8 cellular contexts compared by ENCODE assay signal in the genomic region with DNA sequence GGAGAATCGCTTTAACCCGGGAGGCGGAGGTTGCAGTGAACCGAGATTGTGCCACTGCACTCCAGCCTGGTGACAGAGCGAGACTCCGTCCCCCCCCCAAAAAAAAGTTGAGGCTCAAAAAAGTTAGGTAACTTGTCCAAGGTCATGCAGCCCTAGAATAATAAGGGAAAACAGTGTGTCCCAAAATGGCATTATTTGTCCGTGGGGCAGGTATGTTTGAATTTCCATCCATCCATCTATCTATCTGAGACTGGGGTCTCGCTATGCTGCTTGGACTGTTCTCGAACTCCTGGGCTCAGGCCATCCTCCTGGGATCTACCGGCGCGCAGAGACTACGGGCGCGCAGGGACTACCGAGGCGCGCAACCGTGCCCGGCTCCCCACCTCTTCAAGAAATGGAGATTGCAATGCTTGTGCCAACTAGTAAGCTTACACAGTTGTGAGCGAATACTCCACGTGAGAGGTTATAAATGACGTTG. TPM values are rescaled to one million over a fixed set of nuclear protein-coding genes. Genes with fewer than 3 reads are reported as not detected.
DNase-seq lines count a peak whose midpoint lies in the region; TF ChIP-seq lines count a peak whose summit lies in the region.

No MANE protein-coding gene starts in this region.

- peak overlapping the region; percentile 4 for H3K4me2 ChIP-seq in fibroblast of lung (ENCODE audit: extremely low read depth, insufficient read depth, low read length)

- peaks cover 17% of the 10 kb centered on the region for H3K79me2 ChIP-seq in fibroblast of lung (ENCODE audit: control insufficient read depth, insufficient read depth, low read length)

- H3K36me3 ChIP-seq in SJSA1 = peaks cover 8% of the 10 kb centered on the region
- peaks cover under 1% of the 10 kb centered on the region for H3K36me3 ChIP-seq in fibroblast of lung (ENCODE audit: control insufficient read depth, insufficient read depth, low read length)

- H4K20me1 ChIP-seq in fibroblast of lung (ENCODE audit: control insufficient read depth, extremely low read depth, insufficient read depth, low read length) = no peaks in the 10 kb centered on the region

- DNase-seq in SJSA1 (ENCODE audit: low read depth in 1 of 2, low spot score in 2 of 2) (no peak), fibroblast of lung (ENCODE audit: low read depth in 2 of 2) (no peak), retinal pigment epithelial cell (ENCODE audit: low read depth) (no peak), ureter (ENCODE audit: low spot score) (no peak), NCI-H524 (lab: John Stamatoyannopoulos, UW) (no peak), activated gamma-delta T cell treated with Interleukin-2 at 50 U/mL for 16 hours (no peak), posterior cingulate gyrus (no peak)

- H3K9ac ChIP-seq in fibroblast of lung (ENCODE audit: insufficient read depth, low read length) = no peak overlapping the region

- TF ChIP-seq CTCF in GM12875 (IDR thresholded peaks at IDR 0.05; ENCODE audit: borderline replicate concordance, insufficient read depth, low read depth, low read length) (no peak), fibroblast of lung (conservative IDR thresholded peaks at IDR 0.05 in 1 of 2, IDR thresholded peaks at IDR 0.05 in 1 of 2; ENCODE audit: low read depth in 1 of 2, low read length in 2 of 2) (no peak), retinal pigment epithelial cell (conservative IDR thresholded peaks at IDR 0.05; ENCODE audit: low read depth, low read length) (no peak)

- no peaks in the 10 kb centered on the region for H3K27me3 ChIP-seq in SJSA1 (replicated peaks)
- no peaks in the 10 kb centered on the region for H3K27me3 ChIP-seq in fibroblast of lung (ENCODE audit: control insufficient read depth, insufficient read depth, low read length)

- H3K9me3 ChIP-seq in SJSA1 (replicated peaks) (no peaks in the 10 kb centered on the region), fibroblast of lung (ENCODE audit: control insufficient read depth, insufficient read depth, low read depth, low read length) (no peaks in the 10 kb centered on the region)

- H2AFZ ChIP-seq in fibroblast of lung (ENCODE audit: low read length) = peak overlapping the region; percentile 54

- H3K4me1 ChIP-seq in SJSA1 (replicated peaks) = peaks cover 13% of the 10 kb centered on the region
- peaks cover 3% of the 10 kb centered on the region for H3K4me1 ChIP-seq in fibroblast of lung (ENCODE audit: control insufficient read depth, extremely low read depth, insufficient read depth, low read length)

- intact Hi-C loops in posterior cingulate gyrus (cut with DNase I) = loop anchor here (10.0 kb wide), 1 partner anchor 52 kb away; no protein-coding TSS in a partner anchor

- peak overlapping the region; percentile 63 for H3K4me3 ChIP-seq in GM12875 (ENCODE audit: low read depth, low read length)
- H3K4me3 ChIP-seq in SJSA1 = peak overlapping the region; percentile 69
- peak overlapping the region; percentile 93 to 99 (median 96) for H3K4me3 ChIP-seq in fibroblast of lung (replicated peaks in 1 of 4; ENCODE audit: control extremely low read depth in 1 of 4, insufficient read depth in 1 of 4, low read depth in 3 of 4, low read length in 4 of 4)
- H3K4me3 ChIP-seq in retinal pigment epithelial cell (ENCODE audit: low read length) = peak overlapping the region; percentile 92

- H3K27ac ChIP-seq in SJSA1 = peak overlapping the region; percentile 31
- peak overlapping the region; percentile 86 for H3K27ac ChIP-seq in fibroblast of lung (ENCODE audit: insufficient read depth, low read length)

RNA-seq across cellular contexts. Expression of gene ABCC10, which starts 0.4 kb away (rescaled TPM):
- total RNA-seq in SJSA1 (2014; rRNA removed; shearing (Covaris generic)) = 10.9 and 11.3 TPM in 2 replicates
- total RNA-seq in fibroblast of lung = 16.7 and 23.1 TPM in 2 replicates
- 8.9 and 9.3 TPM in 2 replicates for polyA plus RNA-seq in fibroblast of lung
- 14.7 and 16.1 TPM in 2 replicates for polyA plus RNA-seq in fibroblast of lung (2012)
- polyA minus RNA-seq in fibroblast of lung (ENCODE audit: low replicate concordance) = 22.5 and 33.3 TPM in 2 replicates
- 52.7 TPM for total RNA-seq in ureter

RNA-seq across cellular contexts. Expression of gene DLK2, which starts 28.4 kb away (rescaled TPM):
- 0.16 TPM in 1 of 2 replicates, not detected in the other for total RNA-seq in SJSA1 (2014; rRNA removed; shearing (Covaris generic))
- total RNA-seq in fibroblast of lung (under 0.01 and 0.17 TPM in 2 replicates), ureter (3.2 TPM)
- 0.23 and 0.50 TPM in 2 replicates for polyA plus RNA-seq in fibroblast of lung
- polyA plus RNA-seq in fibroblast of lung (2012) = 0.63 and 0.84 TPM in 2 replicates
- polyA minus RNA-seq in fibroblast of lung (ENCODE audit: low replicate concordance) = 3.3 TPM in 1 of 2 replicates, not detected in the other

RNA-seq across cellular contexts. Expression of gene TJAP1, which starts 50.4 kb away (rescaled TPM):
- total RNA-seq in SJSA1 (2014; rRNA removed; shearing (Covaris generic)) = 18.5 and 24.8 TPM in 2 replicates
- total RNA-seq in fibroblast of lung (7.4 and 8.9 TPM in 2 replicates), ureter (36.5 TPM)
- 18.9 and 22.9 TPM in 2 replicates for polyA plus RNA-seq in fibroblast of lung
- 15.6 and 21.0 TPM in 2 replicates for polyA plus RNA-seq in fibroblast of lung (2012)
- 12.6 and 22.3 TPM in 2 replicates for polyA minus RNA-seq in fibroblast of lung (ENCODE audit: low replicate concordance)

RNA-seq across cellular contexts. Expression of gene ZNF318, which starts 57.5 kb away (rescaled TPM):
- 8.0 and 12.2 TPM in 2 replicates for total RNA-seq in SJSA1 (2014; rRNA removed; shearing (Covaris generic))
- total RNA-seq in fibroblast of lung = 5.6 and 6.1 TPM in 2 replicates
- 8.6 and 10.0 TPM in 2 replicates for polyA plus RNA-seq in fibroblast of lung
- 5.5 and 6.1 TPM in 2 replicates for polyA plus RNA-seq in fibroblast of lung (2012)
- 12.9 and 28.2 TPM in 2 replicates for polyA minus RNA-seq in fibroblast of lung (ENCODE audit: low replicate concordance)
- total RNA-seq in ureter = 14.7 TPM
